In genomic region chr14:72701232-72701555, GRCh38 we compare ENCODE assay signal across 22 cellular contexts.
"Had no signal": no experiment of that assay in that cellular context is flagged by ENCODE, and none has a peak within 500 bp of the region (broad histone marks: within the 10 kb centered on the region; RNA-seq: fewer than 3 reads in every experiment).

No MANE protein-coding gene starts in this region.

- H3K36me3 Mint-ChIP-seq: mesothelial cell of epicardium; natural killer cell treated with Interleukin-12 subunit alpha and Interleukin-12 subunit beta and Interleukin-15 and Interleukin-18, amount 100 ng/mL, for 72 hours had no signal

- H2AFZ ChIP-seq: hepatocyte had no signal

- DNase-seq: activated CD4-positive, alpha-beta T cell treated with anti-CD3 and anti-CD28 coated beads, Interleukin-2, amount 10 ng/mL, durations not matched to agents 24 days and 14 days; activated CD4-positive, CD25-positive, alpha-beta regulatory T cell; activated CD8-positive, alpha-beta memory T cell treated with anti-CD3 and anti-CD28 coated beads, Interleukin-2, amount 50 U/mL, for 4 hours; activated CD8-positive, alpha-beta T cell treated with anti-CD3 and anti-CD28 coated beads, Interleukin-2, amount 10 ng/mL, durations not matched to agents 7 days and 5 days; activated effector memory CD4-positive, alpha-beta T cell treated with Interleukin-2 at 50 U/mL for 16 hours; activated naive CD4-positive, alpha-beta T cell treated with anti-CD3 and anti-CD28 coated beads, Interleukin-2, amount 10 ng/mL, durations not matched to agents 7 days and 5 days; activated naive CD8-positive, alpha-beta T cell treated with anti-CD3 and anti-CD28 coated beads, Interleukin-2, amount 50 U/mL, for 24 hours; activated T-cell treated with anti-CD3 and anti-CD28 coated beads, Interleukin-2, amount 50 U/mL, for 4 hours; brain microvascular endothelial cell; effector CD8-positive, alpha-beta T cell; islet precursor cell; left colon; occipital lobe; posterior cingulate gyrus; stimulated activated naive CD4-positive, alpha-beta T cell; T-helper 1 cell; T-helper 9 cell had no signal

- H3K36me3 ChIP-seq: brain microvascular endothelial cell, esophagus muscularis mucosa had no signal

- H3K4me3 ChIP-seq: esophagus muscularis mucosa, hepatocyte had no signal

- H3K27me3 Mint-ChIP-seq: activated naive CD8-positive, alpha-beta T cell treated with anti-CD3 and anti-CD28 coated beads, Interleukin-2, amount 50 U/mL, for 24 hours had no signal

- H3K27me3 ChIP-seq: brain microvascular endothelial cell, esophagus muscularis mucosa, hepatocyte had no signal

- ATAC-seq: activated CD8-positive, alpha-beta T cell treated with anti-CD3 and anti-CD28 coated beads, Interleukin-2, amount 10 ng/mL, durations not matched to agents 7 days and 5 days; activated naive CD8-positive, alpha-beta T cell treated with anti-CD3 and anti-CD28 coated beads, Interleukin-2, amount 50 U/mL, for 24 hours; activated T-cell treated with anti-CD3 and anti-CD28 coated beads, Interleukin-2, amount 50 U/mL, for 4 hours; left colon; natural killer cell treated with Interleukin-12 subunit alpha and Interleukin-12 subunit beta and Interleukin-15 and Interleukin-18, amount 100 ng/mL, for 72 hours had no signal

- H3K4me3 Mint-ChIP-seq: activated CD4-positive, alpha-beta T cell treated with anti-CD3 and anti-CD28 coated beads, Interleukin-2, amount 10 ng/mL, durations not matched to agents 24 days and 14 days; activated CD8-positive, alpha-beta T cell treated with anti-CD3 and anti-CD28 coated beads, Interleukin-2, amount 10 ng/mL, durations not matched to agents 7 days and 5 days; activated naive CD4-positive, alpha-beta T cell treated with anti-CD3 and anti-CD28 coated beads, Interleukin-2, amount 10 ng/mL, durations not matched to agents 7 days and 5 days; activated naive CD8-positive, alpha-beta T cell treated with anti-CD3 and anti-CD28 coated beads, Interleukin-2, amount 50 U/mL, for 24 hours; activated T-cell treated with anti-CD3 and anti-CD28 coated beads, Interleukin-2, amount 50 U/mL, for 4 hours; dendritic cell treated with granulocyte-macrophage colony-stimulating factor and Interleukin-4, amounts not matched to agents 40 ng/mL and 50 ng/mL, for 4 days; mesothelial cell of epicardium; natural killer cell treated with Interleukin-12 subunit alpha and Interleukin-12 subunit beta and Interleukin-15 and Interleukin-18, amount 100 ng/mL, for 72 hours had no signal

- H3K9me3 Mint-ChIP-seq: activated CD4-positive, alpha-beta T cell treated with anti-CD3 and anti-CD28 coated beads, Interleukin-2, amount 10 ng/mL, durations not matched to agents 24 days and 14 days; activated naive CD4-positive, alpha-beta T cell treated with anti-CD3 and anti-CD28 coated beads, Interleukin-2, amount 10 ng/mL, durations not matched to agents 7 days and 5 days; activated naive CD8-positive, alpha-beta T cell treated with anti-CD3 and anti-CD28 coated beads, Interleukin-2, amount 50 U/mL, for 24 hours; activated T-cell treated with anti-CD3 and anti-CD28 coated beads, Interleukin-2, amount 50 U/mL, for 4 hours; dendritic cell treated with granulocyte-macrophage colony-stimulating factor and Interleukin-4, amounts not matched to agents 40 ng/mL and 50 ng/mL, for 4 days; natural killer cell treated with Interleukin-12 subunit alpha and Interleukin-12 subunit beta and Interleukin-15 and Interleukin-18, amount 100 ng/mL, for 72 hours had no signal

- H3K27ac ChIP-seq: brain microvascular endothelial cell, esophagus muscularis mucosa, hepatocyte had no signal

- H3K9me3 ChIP-seq: esophagus muscularis mucosa had no signal

- H3K4me2 ChIP-seq: hepatocyte had no signal

- H3K27ac Mint-ChIP-seq: activated CD4-positive, alpha-beta T cell treated with anti-CD3 and anti-CD28 coated beads, Interleukin-2, amount 10 ng/mL, durations not matched to agents 24 days and 14 days; activated CD8-positive, alpha-beta T cell treated with anti-CD3 and anti-CD28 coated beads, Interleukin-2, amount 10 ng/mL, durations not matched to agents 7 days and 5 days; activated naive CD4-positive, alpha-beta T cell treated with anti-CD3 and anti-CD28 coated beads, Interleukin-2, amount 10 ng/mL, durations not matched to agents 7 days and 5 days; activated naive CD8-positive, alpha-beta T cell treated with anti-CD3 and anti-CD28 coated beads, Interleukin-2, amount 50 U/mL, for 24 hours; mesothelial cell of epicardium; natural killer cell treated with Interleukin-12 subunit alpha and Interleukin-12 subunit beta and Interleukin-15 and Interleukin-18, amount 100 ng/mL, for 72 hours had no signal

- H3K79me2 ChIP-seq: hepatocyte had no signal
